Comparison of ENCODE assay signal across 8 cellular contexts in the genomic region with DNA sequence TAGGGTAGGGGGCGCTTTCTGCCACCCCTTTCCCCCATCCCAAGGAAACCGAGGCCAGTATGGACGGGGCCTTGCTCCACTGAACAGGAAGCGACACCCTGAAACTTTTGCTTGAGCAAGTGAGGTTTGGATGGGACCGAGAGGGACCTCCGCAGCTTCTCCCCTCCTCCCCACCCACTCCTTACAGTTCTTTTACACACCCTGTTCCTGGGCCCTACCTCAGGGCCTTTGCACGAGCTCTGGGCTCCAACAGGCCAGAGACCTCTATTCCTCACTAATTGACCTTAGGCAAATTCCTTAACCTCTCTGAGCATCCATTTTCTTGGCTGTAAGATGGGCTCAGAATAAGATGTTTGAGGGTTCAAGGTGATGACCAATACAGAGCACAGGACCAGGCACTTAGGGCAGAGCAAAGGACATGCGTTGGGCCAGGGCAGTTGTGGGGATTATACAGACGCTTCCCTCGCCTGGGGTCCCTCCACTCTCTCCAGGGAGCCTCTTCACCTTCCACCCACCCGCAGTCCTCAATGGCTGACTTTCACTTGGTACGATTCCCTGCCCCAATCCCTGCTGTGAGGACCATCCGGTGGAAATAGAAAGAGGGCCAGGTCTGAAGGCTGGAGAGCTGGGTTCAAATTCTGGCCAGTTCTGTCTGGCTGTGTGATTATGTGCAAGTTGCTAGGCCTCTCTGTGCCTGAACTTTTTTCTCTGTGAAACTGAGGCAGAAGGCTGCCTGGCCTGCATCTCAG.
DNase-seq lines count a peak whose midpoint lies in the region; ATAC-seq and TF ChIP-seq lines count a peak whose summit lies in the region.

No MANE protein-coding gene starts in this region.

- H3K36me3 ChIP-seq in DND-41 (ENCODE audit: insufficient read depth, low read length) (no peaks in the 10 kb centered on the region), Peyer's patch (no peaks in the 10 kb centered on the region), parathyroid adenoma (ENCODE audit: control insufficient read depth, insufficient read depth, low read length) (no peaks in the 10 kb centered on the region)

- no peaks in the 10 kb centered on the region for H3K27me3 ChIP-seq in DND-41 (ENCODE audit: insufficient read depth, low read length, poor library complexity)
- no peaks in the 10 kb centered on the region for H3K27me3 ChIP-seq in Peyer's patch
- H3K27me3 ChIP-seq in parathyroid adenoma (ENCODE audit: control insufficient read depth, insufficient read depth, low read length): no peaks in the 10 kb centered on the region

- ATAC-seq in DND-41 (ENCODE audit: insufficient read depth, low read depth) (no peak), GM21367 (IDR thresholded peaks at IDR 0.05; ENCODE audit: unreplicated experiment) (no peak), GM21723 (IDR thresholded peaks at IDR 0.05; ENCODE audit: unreplicated experiment) (no peak)

- H3K79me2 ChIP-seq in DND-41 (ENCODE audit: insufficient read depth, low read length) (no peaks in the 10 kb centered on the region), parathyroid adenoma (no peaks in the 10 kb centered on the region)

- no peak for TF ChIP-seq POLR2A in Peyer's patch (IDR thresholded peaks at IDR 0.05)

- DNase-seq in DND-41 (no peak), Peyer's patch (no peak), epithelial cell of esophagus (ENCODE audit: low read depth) (no peak), kidney tubule cell (ENCODE audit: low spot score) (no peak)
- DNase-seq in stimulated activated CD4-positive, alpha-beta T cell treated with anti-CD3 and anti-CD28 coated beads, Interleukin-1b, Interleukin-23, amount 100 ng/mL, for 48 hours: no peak

- H3K4me1 ChIP-seq in DND-41 (ENCODE audit: insufficient read depth, low read length) (no peaks in the 10 kb centered on the region), Peyer's patch (peaks cover 0 to 13% (median 3%) of the 10 kb centered on the region in 4 donors), parathyroid adenoma (peaks cover 10% of the 10 kb centered on the region)

- H3K4me2 ChIP-seq in DND-41 (ENCODE audit: insufficient read depth, low read length) (0 out of 2 replicates have a peak overlapping the region, but pooled peaks have one; percentile 8), parathyroid adenoma (ENCODE audit: low read length) (no peak overlapping the region)

- H3K4me3 ChIP-seq in DND-41 (ENCODE audit: low read depth in 1 of 2, low read length in 2 of 2) (no peak overlapping the region), Peyer's patch (peak overlapping the region; percentile 60 to 73 (median 68)), epithelial cell of esophagus (ENCODE audit: low read length) (peak overlapping the region; percentile 60), parathyroid adenoma (ENCODE audit: low read depth, low read length) (peak overlapping the region; percentile 54)

- no peak overlapping the region for H3K9ac ChIP-seq in DND-41 (ENCODE audit: low read depth, low read length)
- no peak overlapping the region for H3K9ac ChIP-seq in parathyroid adenoma

- H2AFZ ChIP-seq in DND-41 (ENCODE audit: low read depth, low read length): no peak overlapping the region
- peak overlapping the region; percentile 86 for H2AFZ ChIP-seq in parathyroid adenoma

- TF ChIP-seq CTCF in DND-41 (IDR thresholded peaks at IDR 0.05; ENCODE audit: borderline replicate concordance, extremely low read depth, low read length, poor library complexity, severe bottlenecking) (no peak), Peyer's patch (IDR thresholded peaks at IDR 0.05) (no peak), epithelial cell of esophagus (IDR thresholded peaks at IDR 0.05; ENCODE audit: insufficient read depth, low read depth, low read length, missing control alignments) (no peak), parathyroid adenoma (IDR thresholded peaks at IDR 0.05) (no peak)

- no peak overlapping the region for H3K27ac ChIP-seq in DND-41 (ENCODE audit: low read length)
- peak overlapping the region; percentile 82 to 94 (median 88) for H3K27ac ChIP-seq in Peyer's patch
- peak overlapping the region; percentile 98 for H3K27ac ChIP-seq in parathyroid adenoma

- H3K9me3 ChIP-seq in DND-41 (ENCODE audit: insufficient read depth, low read length, severe bottlenecking) (no peaks in the 10 kb centered on the region), Peyer's patch (no peaks in the 10 kb centered on the region), parathyroid adenoma (ENCODE audit: control insufficient read depth, low read length) (no peaks in the 10 kb centered on the region)

- H4K20me1 ChIP-seq in DND-41 (ENCODE audit: insufficient read depth, low read length): no peaks in the 10 kb centered on the region

Comparison
In these comparisons a context has a peak if more than half of its experiments do, and no peak if none do; other contexts are left out.
1. H3K4me3 ChIP-seq: peak in Peyer's patch (4 of 4), epithelial cell of esophagus (single experiment) and parathyroid adenoma (single experiment); none in DND-41 (0 of 2).